ENCODE assay signal across 13 cellular contexts in genomic region chr10:12849351-12850181, GRCh38.
A peak's percentile ranks its signal among the peaks of the same experiment; 100 is the strongest.
DNase-seq lines count a peak whose midpoint lies in the region; ATAC-seq and TF ChIP-seq lines count a peak whose summit lies in the region.
"Had no signal": no experiment of that assay in that cellular context is flagged by ENCODE, and none has a peak within 500 bp of the region (broad histone marks: within the 10 kb centered on the region; RNA-seq: fewer than 3 reads in every experiment).

No MANE protein-coding gene starts in this region.

- no peak overlapping the region for H3K18ac ChIP-seq in trophoblast cell (ENCODE audit: low read length)

- no peak for TF ChIP-seq POLR2A in transverse colon (IDR thresholded peaks at IDR 0.05)

- H3K9me3 ChIP-seq in colonic mucosa (no peaks in the 10 kb centered on the region), trophoblast cell (ENCODE audit: insufficient read depth, low read depth, low read length) (no peaks in the 10 kb centered on the region), transverse colon (no peaks in the 10 kb centered on the region)
- H3K9me3 ChIP-seq: SJCRH30 had no signal

- no peaks in the 10 kb centered on the region for H3K27me3 ChIP-seq in colonic mucosa
- H3K27me3 ChIP-seq in trophoblast cell (ENCODE audit: insufficient read depth, low read length), result no peaks in the 10 kb centered on the region
- H3K27me3 ChIP-seq in transverse colon, result no peaks in the 10 kb centered on the region
- H3K27me3 ChIP-seq: SJCRH30 had no signal

- no peak overlapping the region for H4K12ac ChIP-seq in trophoblast cell (ENCODE audit: low read depth, low read length)

- DNase-seq in NCI-H146 (lab: John Stamatoyannopoulos, UW), result peak; percentile 30
- no peak for DNase-seq in NCI-H146 treated with DMSO at 0.1 percent for 48 hours (lab: John Stamatoyannopoulos, UW; ENCODE audit: unreplicated experiment)
- peak; percentile 70 for DNase-seq in NCI-H2029 (lab: John Stamatoyannopoulos, UW)
- DNase-seq in colonic mucosa, result peak; percentile 11
- no peak for DNase-seq in trophoblast cell
- no peak for DNase-seq in transverse colon
- DNase-seq: 8988T, erythroblast, kidney glomerular epithelial cell, NCI-H1436, SJCRH30 had no signal

- no peak overlapping the region for H2AFZ ChIP-seq in trophoblast cell (ENCODE audit: insufficient read depth, low read length, poor library complexity)

- H3K27ac ChIP-seq in colonic mucosa (no peak overlapping the region), trophoblast cell (ENCODE audit: low read depth, low read length) (no peak overlapping the region), transverse colon (no peak overlapping the region)
- H3K27ac ChIP-seq: SJCRH30 had no signal

- ATAC-seq in GM19467 (IDR thresholded peaks at IDR 0.05; ENCODE audit: unreplicated experiment) (no peak), GM19035 (IDR thresholded peaks at IDR 0.05; ENCODE audit: unreplicated experiment) (no peak)

- H2BK5ac ChIP-seq in trophoblast cell (ENCODE audit: low read depth, low read length, poor library complexity), result no peak overlapping the region

- H3K23ac ChIP-seq in trophoblast cell (ENCODE audit: low read length), result no peak overlapping the region

- H3K9ac ChIP-seq in colonic mucosa (ENCODE audit: low read depth in 2 of 2, low read length in 2 of 2) (no peak overlapping the region), trophoblast cell (ENCODE audit: low read length) (no peak overlapping the region)

- H2BK120ac ChIP-seq in trophoblast cell (ENCODE audit: insufficient read depth, low read length, poor library complexity), result peak overlapping the region; percentile 6

- no peak overlapping the region for H3K4ac ChIP-seq in trophoblast cell (ENCODE audit: low read depth, low read length)

- WGBS in trophoblast cell (ENCODE audit: extremely low coverage, insufficient coverage, insufficient read length), result no CpG with 5 or more reads among the region's 20 CpGs
- WGBS in transverse colon (ENCODE audit: low coverage in 1 of 2), 2 donors, result 42% methylated on average over 20 of the region's 20 CpGs; no CpG with 5 or more reads in 1 of the 2 donors

- H3K36me3 ChIP-seq in colonic mucosa, result no peaks in the 10 kb centered on the region
- H3K36me3 ChIP-seq in trophoblast cell (ENCODE audit: control insufficient read depth in 1 of 2, insufficient read depth in 2 of 2, low read length in 2 of 2), result no peaks in the 10 kb centered on the region
- no peaks in the 10 kb centered on the region for H3K36me3 ChIP-seq in transverse colon
- H3K36me3 ChIP-seq: SJCRH30 had no signal

- in situ Hi-C loops in transverse colon (cut with MboI; ENCODE audit: low pct_ligation_motif_present in 1 of 4, low pct_unique_long_range_greater_than_20kb in 1 of 4, low sequenced_read_pairs in 3 of 4), result no loop called here

- intact Hi-C loops in colonic mucosa (cut with DNase I) (no loop called here), transverse colon (cut with DNase I; ENCODE audit: low total_unique reads) (no loop called here)

- no peaks in the 10 kb centered on the region for H3K79me2 ChIP-seq in trophoblast cell (ENCODE audit: control insufficient read depth, insufficient read depth, low read length, poor library complexity)

- no peak overlapping the region for H3K4me2 ChIP-seq in trophoblast cell (ENCODE audit: low read length)

- H4K91ac ChIP-seq in trophoblast cell (ENCODE audit: low read depth, low read length), result peak overlapping the region; percentile 52

- no peak overlapping the region for H2AK5ac ChIP-seq in trophoblast cell (ENCODE audit: low read length)

- peaks cover 5% of the 10 kb centered on the region for H3K79me1 ChIP-seq in trophoblast cell (ENCODE audit: low read length)

- peak overlapping the region; percentile 56 for H2BK12ac ChIP-seq in trophoblast cell (ENCODE audit: low read length)

- H3K4me1 ChIP-seq in colonic mucosa, result no peaks in the 10 kb centered on the region
- peaks cover 9 to 22% of the 10 kb centered on the region in 2 experiments for H3K4me1 ChIP-seq in trophoblast cell (ENCODE audit: control insufficient read depth in 1 of 2, insufficient read depth in 2 of 2, low read length in 2 of 2)
- H3K4me1 ChIP-seq in transverse colon, result peaks cover 4 to 13% (median 6%) of the 10 kb centered on the region in 4 donors
- H3K4me1 ChIP-seq: SJCRH30 had no signal

- no peak for TF ChIP-seq EP300 in transverse colon (IDR thresholded peaks at IDR 0.05; ENCODE audit: low read depth)

- no peak overlapping the region for H3K14ac ChIP-seq in trophoblast cell (ENCODE audit: low read length)

- H3K4me3 ChIP-seq in colonic mucosa, result no peak overlapping the region
- no peak overlapping the region for H3K4me3 ChIP-seq in trophoblast cell (ENCODE audit: low read depth, low read length)
- H3K4me3 ChIP-seq in transverse colon, result no peak overlapping the region
- H3K4me3 ChIP-seq: SJCRH30 had no signal

- H4K8ac ChIP-seq in trophoblast cell (ENCODE audit: low read depth, low read length), result no peak overlapping the region

- TF ChIP-seq CTCF in colonic mucosa (IDR thresholded peaks at IDR 0.05), result no peak
- no peak for TF ChIP-seq CTCF in transverse colon (IDR thresholded peaks at IDR 0.05)

Comparison
In these comparisons a context has a peak if more than half of its experiments do, and no peak if none do; other contexts are left out.
1. DNase-seq: peak in NCI-H146 (single experiment), NCI-H2029 (single experiment) and colonic mucosa (single experiment); none in NCI-H146 treated with DMSO at 0.1 percent for 48 hours (single experiment), trophoblast cell (0 of 2) and transverse colon (single experiment).